In the genomic region with DNA sequence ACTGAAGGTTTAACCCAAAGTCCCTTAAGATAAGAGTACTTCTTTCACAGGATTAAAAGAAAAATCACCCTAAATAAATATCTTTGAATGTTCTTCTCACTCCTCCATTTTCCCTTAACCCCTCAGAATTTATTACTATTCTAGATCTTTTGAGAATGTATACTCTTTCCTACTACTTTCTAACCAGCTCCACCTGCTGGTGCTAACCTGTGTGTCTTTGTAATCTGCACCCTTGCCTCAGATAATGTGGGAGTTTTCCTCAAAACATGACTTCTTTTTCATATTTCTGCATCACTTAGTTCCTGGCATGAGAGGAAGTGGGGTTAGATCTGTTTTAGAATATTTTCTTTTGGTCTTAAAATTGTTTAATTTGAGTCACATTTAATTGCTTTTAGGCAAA, we compare ENCODE assay signal across 10 cellular contexts.
A peak's percentile ranks its signal among the peaks of the same experiment; 100 is the strongest.
DNase-seq lines count a peak whose midpoint lies in the region; ATAC-seq, FAIRE-seq and TF ChIP-seq lines count a peak whose summit lies in the region.
"Had no signal": no experiment of that assay in that cellular context is flagged by ENCODE, and none has a peak within 500 bp of the region (broad histone marks: within the 10 kb centered on the region; RNA-seq: fewer than 3 reads in every experiment).

No MANE protein-coding gene starts in this region.

- H3K27ac ChIP-seq in WERI-Rb-1 = no peak overlapping the region
- H3K27ac ChIP-seq in kidney (ENCODE audit: low read depth in 2 of 2, low read length in 2 of 2) = no peak overlapping the region
- no peak overlapping the region for H3K27ac ChIP-seq in stomach
- H3K27ac ChIP-seq in aorta (ENCODE audit: low read depth in 1 of 2, low read length in 2 of 2) = no peak overlapping the region
- H3K27ac ChIP-seq: thoracic aorta had no signal

- no peak for TF ChIP-seq EP300 in stomach (IDR thresholded peaks at IDR 0.05)

- no peak overlapping the region for H3K27ac Mint-ChIP-seq in activated naive CD8-positive, alpha-beta T cell treated with anti-CD3 and anti-CD28 coated beads, Interleukin-2, amount 50 U/mL, for 24 hours

- H3K27me3 ChIP-seq in WERI-Rb-1 (ENCODE audit: insufficient read depth, low read depth, severe bottlenecking) (no peaks in the 10 kb centered on the region), stomach (no peaks in the 10 kb centered on the region), aorta (ENCODE audit: control insufficient read depth in 1 of 2, insufficient read depth in 2 of 2, low read length in 1 of 2) (no peaks in the 10 kb centered on the region)

- in situ Hi-C loops in KBM-7 (cut with MboI; ENCODE audit: low pct_unique_long_range_greater_than_20kb, low sequenced_read_pairs) = no loop called here

- DNase-seq in COLO668 (lab: John Stamatoyannopoulos, UW; ENCODE audit: unreplicated experiment) (peak; percentile 22), KBM-7 (peak; percentile 16), WERI-Rb-1 (peak; percentile 6), kidney (no peak), stomach (no peak), aorta (no peak)
- no peak for DNase-seq in activated naive CD8-positive, alpha-beta T cell treated with anti-CD3 and anti-CD28 coated beads, Interleukin-2, amount 50 U/mL, for 24 hours
- DNase-seq: NCI-H2107 had no signal

- H3K4me3 ChIP-seq in WERI-Rb-1 (ENCODE audit: low read depth, low read length) (no peak overlapping the region), kidney (ENCODE audit: low read length in 2 of 2) (no peak overlapping the region), stomach (no peak overlapping the region), aorta (ENCODE audit: low read length in 2 of 2) (no peak overlapping the region)
- H3K4me3 ChIP-seq: thoracic aorta had no signal

- H3K4me3 Mint-ChIP-seq in activated naive CD8-positive, alpha-beta T cell treated with anti-CD3 and anti-CD28 coated beads, Interleukin-2, amount 50 U/mL, for 24 hours = no peak overlapping the region

- no peak for TF ChIP-seq POLR2A in stomach (IDR thresholded peaks at IDR 0.05)

- no peak overlapping the region for H3K9ac ChIP-seq in kidney (ENCODE audit: low read length in 2 of 2)

- H3K4me1 ChIP-seq in kidney (ENCODE audit: control insufficient read depth in 1 of 2, insufficient read depth in 1 of 2, low read depth in 1 of 2, low read length in 2 of 2) (no peaks in the 10 kb centered on the region), stomach (no peaks in the 10 kb centered on the region), aorta (ENCODE audit: control insufficient read depth in 1 of 2, insufficient read depth in 2 of 2, low read length in 2 of 2) (no peaks in the 10 kb centered on the region)

- FAIRE-seq in kidney (lab: Jason Lieb, UNC) = no peak

- H3K9me3 Mint-ChIP-seq in activated naive CD8-positive, alpha-beta T cell treated with anti-CD3 and anti-CD28 coated beads, Interleukin-2, amount 50 U/mL, for 24 hours = peaks cover 4% of the 10 kb centered on the region

- intact Hi-C loops in kidney (cut with DNase I) (no loop called here), stomach (cut with DNase I; ENCODE audit: low total_unique reads) (no loop called here), aorta (cut with DNase I) (no loop called here)

- H3K36me3 Mint-ChIP-seq in activated naive CD8-positive, alpha-beta T cell treated with anti-CD3 and anti-CD28 coated beads, Interleukin-2, amount 50 U/mL, for 24 hours (ENCODE audit: low read depth) = no peaks in the 10 kb centered on the region

- no peaks in the 10 kb centered on the region for H3K36me3 ChIP-seq in WERI-Rb-1
- H3K36me3 ChIP-seq in kidney (ENCODE audit: control insufficient read depth in 1 of 2, insufficient read depth in 2 of 2, low read length in 2 of 2) = no peaks in the 10 kb centered on the region
- H3K36me3 ChIP-seq in stomach = no peaks in the 10 kb centered on the region
- no peaks in the 10 kb centered on the region for H3K36me3 ChIP-seq in aorta (ENCODE audit: control insufficient read depth in 1 of 2, insufficient read depth in 2 of 2, low read length in 1 of 2)
- H3K36me3 ChIP-seq: thoracic aorta had no signal

- TF ChIP-seq CTCF in WERI-Rb-1 (IDR thresholded peaks at IDR 0.05; ENCODE audit: low read depth, low read length) (peak; percentile 27; the same call in 1 of the 2 replicates), kidney (IDR thresholded peaks at IDR 0.05; ENCODE audit: borderline replicate concordance, extremely low read depth, insufficient read depth) (peak; percentile 25), stomach (IDR thresholded peaks at IDR 0.05) (peak in 2 of 7 experiments; percentile 29)

- H3K4me1 Mint-ChIP-seq in activated naive CD8-positive, alpha-beta T cell treated with anti-CD3 and anti-CD28 coated beads, Interleukin-2, amount 50 U/mL, for 24 hours = no peaks in the 10 kb centered on the region

- ATAC-seq in activated naive CD8-positive, alpha-beta T cell treated with anti-CD3 and anti-CD28 coated beads, Interleukin-2, amount 50 U/mL, for 24 hours = no peak
- no peak for ATAC-seq in aorta (ENCODE audit: low FRiP score)
- ATAC-seq in GM21576 (IDR thresholded peaks at IDR 0.05; ENCODE audit: unreplicated experiment) = no peak

- no peaks in the 10 kb centered on the region for H3K27me3 Mint-ChIP-seq in activated naive CD8-positive, alpha-beta T cell treated with anti-CD3 and anti-CD28 coated beads, Interleukin-2, amount 50 U/mL, for 24 hours

- no peaks in the 10 kb centered on the region for H3K9me3 ChIP-seq in WERI-Rb-1 (ENCODE audit: severe bottlenecking)
- no peaks in the 10 kb centered on the region for H3K9me3 ChIP-seq in kidney (ENCODE audit: control insufficient read depth in 1 of 2, low read length in 2 of 2)
- H3K9me3 ChIP-seq in stomach = no peaks in the 10 kb centered on the region
- H3K9me3 ChIP-seq in aorta (ENCODE audit: control insufficient read depth, low read length) = no peaks in the 10 kb centered on the region
- H3K9me3 ChIP-seq: thoracic aorta had no signal

Comparison
In these comparisons a context has a peak if more than half of its experiments do, and no peak if none do; other contexts are left out.
1. DNase-seq: peak in COLO668 (single experiment), KBM-7 (single experiment) and WERI-Rb-1 (single experiment); none in kidney (single experiment), activated naive CD8-positive, alpha-beta T cell treated with anti-CD3 and anti-CD28 coated beads, Interleukin-2, amount 50 U/mL, for 24 hours (single experiment), stomach (single experiment) and aorta (0 of 2).